Comparison of ENCODE assay signal across 13 cellular contexts in genomic region chr17:49101054-49101534, GRCh38. TPM values are rescaled to one million over a fixed set of nuclear protein-coding genes. Genes with fewer than 3 reads are reported as not detected.
DNase-seq lines count a peak whose midpoint lies in the region; ATAC-seq and TF ChIP-seq lines count a peak whose summit lies in the region.
"Had no signal": no experiment of that assay in that cellular context is flagged by ENCODE, and none has a peak within 500 bp of the region (broad histone marks: within the 10 kb centered on the region; RNA-seq: fewer than 3 reads in every experiment).

No MANE protein-coding gene starts in this region.

- peak overlapping the region; percentile 50 for H3K27ac Mint-ChIP-seq in Caco-2 (ENCODE audit: unreplicated experiment)
- H3K27ac Mint-ChIP-seq in activated naive CD4-positive, alpha-beta T cell treated with anti-CD3 and anti-CD28 coated beads, Interleukin-2, amount 50 U/mL, for 72 hours: no peak overlapping the region
- no peak overlapping the region for H3K27ac Mint-ChIP-seq in stimulated activated naive B cell treated with anti-CD40 and anti-IgM and Interleukin-4, amounts not matched to agents 10 μg/mL and 1 μg/mL and 100 μg/mL, for 72 hours
- no peak overlapping the region for H3K27ac Mint-ChIP-seq in activated CD4-positive, alpha-beta memory T cell treated with anti-CD3 and anti-CD28 coated beads, Interleukin-2, amount 10 ng/mL, durations not matched to agents 7 days and 5 days
- H3K27ac Mint-ChIP-seq: activated B cell treated with CpG ODN at 0.5 μM for 24 hours had no signal

- H3K27ac ChIP-seq in body of pancreas (peak overlapping the region in 1 of 4 donors; percentile 9), mesendoderm (ENCODE audit: low read depth, low read length) (no peak overlapping the region)

- TF ChIP-seq CTCF in Caco-2 (IDR thresholded peaks at IDR 0.05; ENCODE audit: insufficient read depth in 1 of 2, low read depth in 1 of 2, low read length in 1 of 2, severe bottlenecking in 1 of 2, unreplicated experiment in 1 of 2) (no peak), body of pancreas (IDR thresholded peaks at IDR 0.05) (no peak)

- H3K9me3 ChIP-seq in Caco-2: no peaks in the 10 kb centered on the region
- H3K9me3 ChIP-seq in body of pancreas: no peaks in the 10 kb centered on the region
- H3K9me3 ChIP-seq: MG63 had no signal

- H3K18ac ChIP-seq in mesendoderm (ENCODE audit: low read length): no peak overlapping the region

- no peak overlapping the region for H2BK5ac ChIP-seq in mesendoderm (ENCODE audit: low read length)

- no peaks in the 10 kb centered on the region for H3K36me3 ChIP-seq in Caco-2 (ENCODE audit: control insufficient read depth, insufficient read depth, low read length)
- no peaks in the 10 kb centered on the region for H3K36me3 ChIP-seq in body of pancreas (replicated peaks in 1 of 2; ENCODE audit: insufficient read depth in 1 of 2, low read depth in 2 of 2)
- H3K36me3 ChIP-seq in mesendoderm (ENCODE audit: control insufficient read depth, insufficient read depth, low read length): no peaks in the 10 kb centered on the region
- H3K36me3 ChIP-seq: MG63 had no signal

- H2BK120ac ChIP-seq in mesendoderm (ENCODE audit: low read depth, low read length): no peak overlapping the region

- H3K27me3 Mint-ChIP-seq in Caco-2 (ENCODE audit: insufficient read depth, unreplicated experiment): no peaks in the 10 kb centered on the region
- peaks cover 14 to 16% of the 10 kb centered on the region in 2 donors for H3K27me3 Mint-ChIP-seq in stimulated activated naive B cell treated with anti-CD40 and anti-IgM and Interleukin-4, amounts not matched to agents 10 μg/mL and 1 μg/mL and 100 μg/mL, for 72 hours
- peaks cover 11% of the 10 kb centered on the region for H3K27me3 Mint-ChIP-seq in activated CD4-positive, alpha-beta memory T cell treated with anti-CD3 and anti-CD28 coated beads, Interleukin-2, amount 10 ng/mL, durations not matched to agents 7 days and 5 days
- H3K27me3 Mint-ChIP-seq: stimulated activated naive CD8-positive, alpha-beta T cell treated with anti-CD3 and anti-CD28 coated beads, Interleukin-15, amount 100 ng/mL, for 72 hours had no signal

- H3K9me3 Mint-ChIP-seq in Caco-2 (ENCODE audit: unreplicated experiment): no peaks in the 10 kb centered on the region
- no peaks in the 10 kb centered on the region for H3K9me3 Mint-ChIP-seq in activated naive CD4-positive, alpha-beta T cell treated with anti-CD3 and anti-CD28 coated beads, Interleukin-2, amount 50 U/mL, for 72 hours
- H3K9me3 Mint-ChIP-seq in stimulated activated naive B cell treated with anti-CD40 and anti-IgM and Interleukin-4, amounts not matched to agents 10 μg/mL and 1 μg/mL and 100 μg/mL, for 72 hours: no peaks in the 10 kb centered on the region
- H3K9me3 Mint-ChIP-seq in activated CD4-positive, alpha-beta memory T cell treated with anti-CD3 and anti-CD28 coated beads, Interleukin-2, amount 10 ng/mL, durations not matched to agents 7 days and 5 days: no peaks in the 10 kb centered on the region
- H3K9me3 Mint-ChIP-seq: activated B cell treated with CpG ODN at 0.5 μM for 24 hours; CD4-positive, CD25-positive, alpha-beta regulatory T cell; stimulated activated naive CD8-positive, alpha-beta T cell treated with anti-CD3 and anti-CD28 coated beads, Interleukin-15, amount 100 ng/mL, for 72 hours had no signal

- H3K79me1 ChIP-seq in mesendoderm (ENCODE audit: low read length): no peaks in the 10 kb centered on the region

- H3K4me1 ChIP-seq in Caco-2: peaks cover 39% of the 10 kb centered on the region
- peaks cover 16% of the 10 kb centered on the region for H3K4me1 ChIP-seq in body of pancreas
- H3K4me1 ChIP-seq in mesendoderm (ENCODE audit: control insufficient read depth, low read depth, low read length): no peaks in the 10 kb centered on the region

- no peak overlapping the region for H3K4ac ChIP-seq in mesendoderm (ENCODE audit: low read depth, low read length)

- POLR2A ChIA-PET in Caco-2 (lab: Charles Lee): interaction anchor here (0.5 kb wide), 1 partner anchor 158 kb away, joined by 11 read pairs; no protein-coding TSS in a partner anchor
- POLR2A ChIA-PET in activated CD4-positive, alpha-beta memory T cell treated with anti-CD3 and anti-CD28 coated beads, Interleukin-2, amount 10 ng/mL, durations not matched to agents 7 days and 5 days (lab: Charles Lee): no interaction called here

- no peaks in the 10 kb centered on the region for H3K27me3 ChIP-seq in Caco-2 (replicated peaks; ENCODE audit: control insufficient read depth, insufficient read depth, low read length)
- no peaks in the 10 kb centered on the region for H3K27me3 ChIP-seq in body of pancreas
- H3K27me3 ChIP-seq in mesendoderm (ENCODE audit: insufficient read depth, low read length, poor library complexity): no peaks in the 10 kb centered on the region
- H3K27me3 ChIP-seq: MG63 had no signal

- H3K4me3 ChIP-seq in Caco-2 (ENCODE audit: low read depth, low read length) (no peak overlapping the region), body of pancreas (no peak overlapping the region), mesendoderm (ENCODE audit: low read length) (no peak overlapping the region)
- H3K4me3 ChIP-seq: MG63 had no signal

- H4K8ac ChIP-seq in mesendoderm (ENCODE audit: low read depth, low read length): no peak overlapping the region

- CTCF ChIA-PET in Caco-2 (lab: Charles Lee): interaction anchor here (0.7 to 1.6 kb wide), 5 partner anchors 49 to 156 kb away, joined by 3 read pairs; partner anchors contain the start of gene SNF8
- CTCF ChIA-PET in activated CD4-positive, alpha-beta memory T cell treated with anti-CD3 and anti-CD28 coated beads, Interleukin-2, amount 10 ng/mL, durations not matched to agents 7 days and 5 days (lab: Charles Lee): no interaction called here

- no peak overlapping the region for H3K56ac ChIP-seq in mesendoderm (ENCODE audit: low read length)

- H2BK15ac ChIP-seq in mesendoderm (replicated peaks; ENCODE audit: low read depth): no peak overlapping the region

- H3K23ac ChIP-seq in mesendoderm (ENCODE audit: low read length): no peak overlapping the region

- no peak for TF ChIP-seq POLR2A in body of pancreas (IDR thresholded peaks at IDR 0.05)

- H3K9ac ChIP-seq in mesendoderm (ENCODE audit: low read length): no peak overlapping the region

- no peak overlapping the region for H2AK5ac ChIP-seq in mesendoderm (ENCODE audit: low read length)

- WGBS in body of pancreas, 2 donors: 41 to 46% methylated on average over 4 of the region's 4 CpGs
- no CpG with 5 or more reads among the region's 4 CpGs for WGBS in mesendoderm (ENCODE audit: extremely low coverage, insufficient coverage, low lambda C conversion rate)

- intact Hi-C loops in Caco-2 (cut with micrococcal nuclease; ENCODE audit: unreplicated experiment): no loop called here
- intact Hi-C loops in body of pancreas (cut with DNase I): no loop called here

- H3K4me1 Mint-ChIP-seq in Caco-2 (ENCODE audit: low read depth, unreplicated experiment): peaks cover 23% of the 10 kb centered on the region
- H3K4me1 Mint-ChIP-seq in stimulated activated naive B cell treated with anti-CD40 and anti-IgM and Interleukin-4, amounts not matched to agents 10 μg/mL and 1 μg/mL and 100 μg/mL, for 72 hours: no peaks in the 10 kb centered on the region
- H3K4me1 Mint-ChIP-seq in activated CD4-positive, alpha-beta memory T cell treated with anti-CD3 and anti-CD28 coated beads, Interleukin-2, amount 10 ng/mL, durations not matched to agents 7 days and 5 days: no peaks in the 10 kb centered on the region
- H3K4me1 Mint-ChIP-seq: activated B cell treated with CpG ODN at 0.5 μM for 24 hours; CD4-positive, CD25-positive, alpha-beta regulatory T cell; stimulated activated naive CD8-positive, alpha-beta T cell treated with anti-CD3 and anti-CD28 coated beads, Interleukin-15, amount 100 ng/mL, for 72 hours had no signal

- ATAC-seq in body of pancreas: peak; percentile 97
- no peak for ATAC-seq in activated naive CD4-positive, alpha-beta T cell treated with anti-CD3 and anti-CD28 coated beads, Interleukin-2, amount 50 U/mL, for 72 hours
- no peak for ATAC-seq in stimulated activated naive B cell treated with anti-CD40 and anti-IgM and Interleukin-4, amounts not matched to agents 10 μg/mL and 1 μg/mL and 100 μg/mL, for 72 hours (replicated peaks)

- peaks cover under 1% of the 10 kb centered on the region for H3K36me3 Mint-ChIP-seq in Caco-2 (ENCODE audit: insufficient read depth, unreplicated experiment)
- H3K36me3 Mint-ChIP-seq in activated naive CD4-positive, alpha-beta T cell treated with anti-CD3 and anti-CD28 coated beads, Interleukin-2, amount 50 U/mL, for 72 hours: no peaks in the 10 kb centered on the region
- no peaks in the 10 kb centered on the region for H3K36me3 Mint-ChIP-seq in stimulated activated naive B cell treated with anti-CD40 and anti-IgM and Interleukin-4, amounts not matched to agents 10 μg/mL and 1 μg/mL and 100 μg/mL, for 72 hours
- no peaks in the 10 kb centered on the region for H3K36me3 Mint-ChIP-seq in activated CD4-positive, alpha-beta memory T cell treated with anti-CD3 and anti-CD28 coated beads, Interleukin-2, amount 10 ng/mL, durations not matched to agents 7 days and 5 days (ENCODE audit: low read depth)
- H3K36me3 Mint-ChIP-seq: CD4-positive, CD25-positive, alpha-beta regulatory T cell had no signal

- peak; percentile 59 to 62 for DNase-seq in Caco-2
- DNase-seq in M059J (ENCODE audit: low read depth): peak; percentile 95
- DNase-seq in body of pancreas: peak; percentile 41 to 84 (median 66)
- peak; percentile 55 for DNase-seq in mesendoderm
- DNase-seq in activated naive CD4-positive, alpha-beta T cell treated with anti-CD3 and anti-CD28 coated beads, Interleukin-2, amount 50 U/mL, for 72 hours (ENCODE audit: low spot score in 2 of 2): no peak
- no peak for DNase-seq in stimulated activated naive B cell treated with anti-CD40 and anti-IgM and Interleukin-4, amounts not matched to agents 10 μg/mL and 1 μg/mL and 100 μg/mL, for 72 hours
- DNase-seq in activated CD4-positive, alpha-beta memory T cell treated with anti-CD3 and anti-CD28 coated beads, Interleukin-2, amount 10 ng/mL, durations not matched to agents 7 days and 5 days: no peak
- DNase-seq in activated CD4-positive, CD25-positive, alpha-beta regulatory T cell treated with anti-CD3 and anti-CD28 coated beads, Interleukin-2, amount 50 U/mL, for 72 hours: no peak
- DNase-seq: activated B cell treated with CpG ODN at 0.5 μM for 24 hours; CD4-positive, CD25-positive, alpha-beta regulatory T cell; cortex of kidney; stimulated activated naive CD8-positive, alpha-beta T cell treated with anti-CD3 and anti-CD28 coated beads, Interleukin-15, amount 100 ng/mL, for 72 hours had no signal

- no peak overlapping the region for H3K4me3 Mint-ChIP-seq in Caco-2 (ENCODE audit: unreplicated experiment)
- no peak overlapping the region for H3K4me3 Mint-ChIP-seq in stimulated activated naive B cell treated with anti-CD40 and anti-IgM and Interleukin-4, amounts not matched to agents 10 μg/mL and 1 μg/mL and 100 μg/mL, for 72 hours
- H3K4me3 Mint-ChIP-seq in activated CD4-positive, alpha-beta memory T cell treated with anti-CD3 and anti-CD28 coated beads, Interleukin-2, amount 10 ng/mL, durations not matched to agents 7 days and 5 days: no peak overlapping the region
- H3K4me3 Mint-ChIP-seq: activated B cell treated with CpG ODN at 0.5 μM for 24 hours; CD4-positive, CD25-positive, alpha-beta regulatory T cell; stimulated activated naive CD8-positive, alpha-beta T cell treated with anti-CD3 and anti-CD28 coated beads, Interleukin-15, amount 100 ng/mL, for 72 hours had no signal

- no TSS peak for BruUV-seq in Caco-2 (replicated peaks; lab: Mats Ljungman, UMichigan)

- H3K4me2 ChIP-seq in mesendoderm (ENCODE audit: low read length): no peak overlapping the region

- no peaks in the 10 kb centered on the region for H3K79me2 ChIP-seq in mesendoderm (ENCODE audit: control insufficient read depth, insufficient read depth, low read length)

- H4K5ac ChIP-seq in mesendoderm (ENCODE audit: low read length): no peak overlapping the region

RNA-seq across cellular contexts. Expression of gene B4GALNT2, which starts 31.5 kb away (rescaled TPM):
- total RNA-seq in Caco-2 (2022) (1.1 and 1.3 TPM in 2 replicates), body of pancreas (not detected)
- not detected in 2 replicates for total RNA-seq in M059J (2014; rRNA removed; shearing (Covaris generic))
- polyA plus RNA-seq in mesendoderm (2013, experiment 1 of 2): not detected
- not detected for polyA plus RNA-seq in mesendoderm (2013, experiment 2 of 2)
- total RNA-seq in activated naive CD4-positive, alpha-beta T cell treated with anti-CD3 and anti-CD28 coated beads, Interleukin-2, amount 50 U/mL, for 72 hours: under 1 TPM in 1 of 2 donors, not detected in 1; 0.02 TPM
- total RNA-seq in activated CD4-positive, alpha-beta memory T cell treated with anti-CD3 and anti-CD28 coated beads, Interleukin-2, amount 10 ng/mL, durations not matched to agents 7 days and 5 days: not detected
- total RNA-seq: CD4-positive, CD25-positive, alpha-beta regulatory T cell had no signal
- polyA plus RNA-seq: CD4-positive, CD25-positive, alpha-beta regulatory T cell had no signal

Comparison
In these comparisons a context has a peak if more than half of its experiments do, and no peak if none do; other contexts are left out.
1. DNase-seq: peak in Caco-2 (2 of 2), M059J (single experiment), body of pancreas (4 of 4) and mesendoderm (single experiment); none in activated naive CD4-positive, alpha-beta T cell treated with anti-CD3 and anti-CD28 coated beads, Interleukin-2, amount 50 U/mL, for 72 hours (0 of 2), stimulated activated naive B cell treated with anti-CD40 and anti-IgM and Interleukin-4, amounts not matched to agents 10 μg/mL and 1 μg/mL and 100 μg/mL, for 72 hours (single experiment), activated CD4-positive, alpha-beta memory T cell treated with anti-CD3 and anti-CD28 coated beads, Interleukin-2, amount 10 ng/mL, durations not matched to agents 7 days and 5 days (single experiment) and activated CD4-positive, CD25-positive, alpha-beta regulatory T cell treated with anti-CD3 and anti-CD28 coated beads, Interleukin-2, amount 50 U/mL, for 72 hours (single experiment).